ENCODE assay signal across 22 cellular contexts in genomic region chr20:53887973-53888372, GRCh38.
DNase-seq lines count a peak whose midpoint lies in the region; ATAC-seq, FAIRE-seq and TF ChIP-seq lines count a peak whose summit lies in the region.
"Had no signal": no experiment of that assay in that cellular context is flagged by ENCODE, and none has a peak within 500 bp of the region (broad histone marks: within the 10 kb centered on the region; RNA-seq: fewer than 3 reads in every experiment).

No MANE protein-coding gene starts in this region.

- TF ChIP-seq CTCF in OCI-LY1 (IDR thresholded peaks at IDR 0.05; ENCODE audit: low read length) = no peak
- no peak for TF ChIP-seq CTCF in GM12878 (IDR thresholded peaks at IDR 0.05 in 2 of 3, conservative IDR thresholded peaks at IDR 0.05 in 1 of 3; ENCODE audit: control insufficient read depth in 2 of 3, extremely low read depth in 1 of 3, insufficient read depth in 1 of 3, low read depth in 3 of 3, low read length in 3 of 3)
- TF ChIP-seq CTCF in subcutaneous adipose tissue (IDR thresholded peaks at IDR 0.05; ENCODE audit: low read depth) = peak; percentile 57
- TF ChIP-seq CTCF in PC-9 (conservative IDR thresholded peaks at IDR 0.05) = no peak

- SMC1A ChIA-PET in GM12878 (lab: Charles Lee; ENCODE audit: uncharacterized antibody, unreplicated experiment) = no interaction called here

- peaks cover 3% of the 10 kb centered on the region for H3K36me3 Mint-ChIP-seq in activated naive CD4-positive, alpha-beta T cell treated with anti-CD3 and anti-CD28 coated beads, Interleukin-2, amount 50 U/mL, for 24 hours
- H3K36me3 Mint-ChIP-seq in activated naive CD4-positive, alpha-beta T cell treated with anti-CD3 and anti-CD28 coated beads, Interleukin-2, amount 10 ng/mL, durations not matched to agents 7 days and 5 days = no peaks in the 10 kb centered on the region
- H3K36me3 Mint-ChIP-seq: IgD-negative memory B cell had no signal

- no peak for TF ChIP-seq EP300 in GM12878 (IDR thresholded peaks at IDR 0.05; ENCODE audit: borderline replicate concordance in 1 of 2, control insufficient read depth in 1 of 2, low read depth in 2 of 2, low read length in 2 of 2)

- H3F3A ChIP-seq in OCI-LY1 (ENCODE audit: insufficient read depth, low read length) (no peaks in the 10 kb centered on the region), PC-9 (ENCODE audit: insufficient read depth, low read depth) (peaks cover 41% of the 10 kb centered on the region)

- in situ Hi-C loops in GM12878 (cut with MboI) = no loop called here

- peak overlapping the region; percentile 44 for H3K27ac Mint-ChIP-seq in activated naive CD4-positive, alpha-beta T cell treated with anti-CD3 and anti-CD28 coated beads, Interleukin-2, amount 50 U/mL, for 24 hours
- no peak overlapping the region for H3K27ac Mint-ChIP-seq in activated naive CD4-positive, alpha-beta T cell treated with anti-CD3 and anti-CD28 coated beads, Interleukin-2, amount 10 ng/mL, durations not matched to agents 7 days and 5 days
- H3K27ac Mint-ChIP-seq: IgD-negative memory B cell had no signal

- intact Hi-C loops in GM12878 (cut with micrococcal nuclease; ENCODE audit: unreplicated experiment) = no loop called here
- intact Hi-C loops in PC-9 (cut with micrococcal nuclease; ENCODE audit: unreplicated experiment) = no loop called here

- no peaks in the 10 kb centered on the region for H3K36me3 ChIP-seq in OCI-LY1 (ENCODE audit: insufficient read depth, low read length)
- no peaks in the 10 kb centered on the region for H3K36me3 ChIP-seq in GM12878 (ENCODE audit: control insufficient read depth in 2 of 2, insufficient read depth in 2 of 2, low read length in 1 of 2)
- no peaks in the 10 kb centered on the region for H3K36me3 ChIP-seq in PC-9 (ENCODE audit: low read depth)
- H3K36me3 ChIP-seq: BLaER1 had no signal

- H3K79me2 ChIP-seq in OCI-LY1 (ENCODE audit: insufficient read depth, low read length) = no peaks in the 10 kb centered on the region
- no peaks in the 10 kb centered on the region for H3K79me2 ChIP-seq in GM12878 (ENCODE audit: control insufficient read depth, insufficient read depth, low read length)
- no peaks in the 10 kb centered on the region for H3K79me2 ChIP-seq in PC-9 (ENCODE audit: low read depth)

- H3K27ac ChIP-seq in OCI-LY1 (ENCODE audit: low read depth, low read length, poor library complexity, severe bottlenecking) (peak overlapping the region; percentile 70), GM12878 (ENCODE audit: control insufficient read depth, insufficient read depth) (no peak overlapping the region), PC-9 (no peak overlapping the region)
- H3K27ac ChIP-seq: BLaER1, GM23248 had no signal

- FAIRE-seq in GM12878 (lab: Jason Lieb, UNC) = no peak
- FAIRE-seq: A204.1, D721Med, RCC 7860 had no signal

- peaks cover 41% of the 10 kb centered on the region for H3K4me1 ChIP-seq in OCI-LY1 (ENCODE audit: insufficient read depth, low read length, severe bottlenecking)
- H3K4me1 ChIP-seq in GM12878 (ENCODE audit: control insufficient read depth, insufficient read depth, low read length) = peaks cover 9% of the 10 kb centered on the region
- H3K4me1 ChIP-seq in PC-9 (replicated peaks; ENCODE audit: insufficient read depth) = peaks cover 44% of the 10 kb centered on the region

- TF ChIP-seq POLR2A in GM12878 (IDR thresholded peaks at IDR 0.05; ENCODE audit: low read depth, low read length) = no peak

- H3K4me1 Mint-ChIP-seq in activated naive CD4-positive, alpha-beta T cell treated with anti-CD3 and anti-CD28 coated beads, Interleukin-2, amount 50 U/mL, for 24 hours = peaks cover 65% of the 10 kb centered on the region
- H3K4me1 Mint-ChIP-seq in activated naive CD4-positive, alpha-beta T cell treated with anti-CD3 and anti-CD28 coated beads, Interleukin-2, amount 10 ng/mL, durations not matched to agents 7 days and 5 days = peaks cover 48% of the 10 kb centered on the region

- no peaks in the 10 kb centered on the region for H3K27me3 ChIP-seq in OCI-LY1 (ENCODE audit: insufficient read depth, low read length)
- no peaks in the 10 kb centered on the region for H3K27me3 ChIP-seq in GM12878 (replicated peaks in 1 of 2; ENCODE audit: control insufficient read depth in 2 of 2, insufficient read depth in 2 of 2, low read length in 1 of 2)
- no peaks in the 10 kb centered on the region for H3K27me3 ChIP-seq in PC-9 (ENCODE audit: insufficient read depth, low read depth)
- H3K27me3 ChIP-seq: BLaER1 had no signal

- H3K9me2 ChIP-seq in OCI-LY1 (ENCODE audit: low read depth, low read length) (no peaks in the 10 kb centered on the region), PC-9 (ENCODE audit: insufficient read depth) (no peaks in the 10 kb centered on the region)
- H3K9me2 ChIP-seq: SK-N-SH had no signal

- H3K4me3 Mint-ChIP-seq in activated naive CD4-positive, alpha-beta T cell treated with anti-CD3 and anti-CD28 coated beads, Interleukin-2, amount 50 U/mL, for 24 hours = no peak overlapping the region
- H3K4me3 Mint-ChIP-seq in activated naive CD4-positive, alpha-beta T cell treated with anti-CD3 and anti-CD28 coated beads, Interleukin-2, amount 10 ng/mL, durations not matched to agents 7 days and 5 days = no peak overlapping the region
- H3K4me3 Mint-ChIP-seq: CD4-positive, alpha-beta T cell had no signal

- CTCF ChIA-PET in activated naive CD4-positive, alpha-beta T cell treated with anti-CD3 and anti-CD28 coated beads, Interleukin-2, amount 10 ng/mL, durations not matched to agents 7 days and 5 days (lab: Charles Lee) = no interaction called here
- CTCF ChIA-PET in GM12878 (lab: Yijun Ruan, JAX) (interaction anchor here (1.3 kb wide), 1 partner anchor 9 kb away, joined by 3 read pairs; no protein-coding TSS in a partner anchor), PC-9 (lab: Charles Lee) (no interaction called here)

- H3K4me3 ChIP-seq in OCI-LY1 (ENCODE audit: low read depth, low read length, poor library complexity, severe bottlenecking) (no peak overlapping the region), GM12878 (no peak overlapping the region), PC-9 (no peak overlapping the region)
- H3K4me3 ChIP-seq: BLaER1, GM23248 had no signal

- H4K20me1 ChIP-seq in OCI-LY1 (ENCODE audit: insufficient read depth, low read length) (no peaks in the 10 kb centered on the region), GM12878 (ENCODE audit: control insufficient read depth, insufficient read depth) (no peaks in the 10 kb centered on the region), PC-9 (ENCODE audit: insufficient read depth) (no peaks in the 10 kb centered on the region)
- H4K20me1 ChIP-seq: BLaER1 had no signal

- no peak for DNase-seq in activated naive CD4-positive, alpha-beta T cell treated with anti-CD3 and anti-CD28 coated beads, Interleukin-2, amount 10 ng/mL, durations not matched to agents 7 days and 5 days
- DNase-seq in GM12878 (ENCODE audit: low read depth, low spot score) (no peak), PC-9 (no peak), RPMI8226 (no peak)
- DNase-seq: CD4-positive, alpha-beta T cell; GM23248; HCEC 1CT; NCI-H1048; NCI-H1417; NCI-H1694 treated with DMSO at 0.1 percent for 48 hours; NCI-H2081; NCI-H2227 treated with DMSO at 0.1 percent for 48 hours; NCI-H526 treated with DMSO at 0.1 percent for 48 hours; SK-N-SH had no signal

- RAD21 ChIA-PET in GM12878 (lab: Charles Lee; ENCODE audit: unreplicated experiment) = no interaction called here

- H3K4me2 ChIP-seq in OCI-LY1 (ENCODE audit: low read length) (no peak overlapping the region), GM12878 (ENCODE audit: control insufficient read depth, insufficient read depth) (no peak overlapping the region), PC-9 (no peak overlapping the region)
- H3K4me2 ChIP-seq: BLaER1, SK-N-SH had no signal

- H2AFZ ChIP-seq in OCI-LY1 (ENCODE audit: low read length) = no peak overlapping the region
- H2AFZ ChIP-seq in GM12878 (ENCODE audit: control insufficient read depth, low read depth, low read length) = no peak overlapping the region
- no peak overlapping the region for H2AFZ ChIP-seq in PC-9
- H2AFZ ChIP-seq: GM23248 had no signal

- no peaks in the 10 kb centered on the region for H3K27me3 Mint-ChIP-seq in activated naive CD4-positive, alpha-beta T cell treated with anti-CD3 and anti-CD28 coated beads, Interleukin-2, amount 50 U/mL, for 24 hours
- no peaks in the 10 kb centered on the region for H3K27me3 Mint-ChIP-seq in activated naive CD4-positive, alpha-beta T cell treated with anti-CD3 and anti-CD28 coated beads, Interleukin-2, amount 10 ng/mL, durations not matched to agents 7 days and 5 days
- H3K27me3 Mint-ChIP-seq: CD4-positive, alpha-beta T cell; IgD-negative memory B cell had no signal

- no peaks in the 10 kb centered on the region for H3K9me3 ChIP-seq in OCI-LY1 (ENCODE audit: low read length)
- H3K9me3 ChIP-seq in GM12878 (replicated peaks; ENCODE audit: control insufficient read depth, insufficient read depth, low read length) = no peaks in the 10 kb centered on the region
- H3K9me3 ChIP-seq in PC-9 (ENCODE audit: insufficient read depth, low read depth) = no peaks in the 10 kb centered on the region; the same call in 1 of the 2 replicates
- H3K9me3 ChIP-seq: BLaER1, SK-N-SH had no signal

- H3K9ac ChIP-seq in OCI-LY1 (ENCODE audit: low read length) (no peak overlapping the region), GM12878 (ENCODE audit: control insufficient read depth, insufficient read depth, low read length) (no peak overlapping the region)
- H3K9ac ChIP-seq: BLaER1, GM23248, SK-N-SH had no signal

- POLR2A ChIA-PET in GM12878 (lab: Charles Lee) = interaction anchor here (0.6 kb wide), 2 partner anchors 8 to 227 kb away, joined by 3 read pairs; no protein-coding TSS in a partner anchor
- POLR2A ChIA-PET in PC-9 (lab: Charles Lee; ENCODE audit: unreplicated experiment) = no interaction called here

- no peak for ATAC-seq in GM12878

- WGBS in GM12878 (ENCODE audit: insufficient coverage, insufficient replicate concordance, low lambda C conversion rate, missing lambda C conversion rate) = 97% methylated on average over 10 of the region's 10 CpGs

- no peaks in the 10 kb centered on the region for H3K9me3 Mint-ChIP-seq in activated naive CD4-positive, alpha-beta T cell treated with anti-CD3 and anti-CD28 coated beads, Interleukin-2, amount 50 U/mL, for 24 hours
- no peaks in the 10 kb centered on the region for H3K9me3 Mint-ChIP-seq in activated naive CD4-positive, alpha-beta T cell treated with anti-CD3 and anti-CD28 coated beads, Interleukin-2, amount 10 ng/mL, durations not matched to agents 7 days and 5 days
- H3K9me3 Mint-ChIP-seq: CD4-positive, alpha-beta T cell; IgD-negative memory B cell had no signal

- no peak for TF ChIP-seq RAD21 in GM12878 (IDR thresholded peaks at IDR 0.05; ENCODE audit: insufficient read depth, low read depth, low read length)

- BruUV-seq in GM12878 (replicated peaks; lab: Mats Ljungman, UMichigan) (no TSS peak), PC-9 (replicated peaks; lab: Mats Ljungman, UMichigan) (no TSS peak)

TF ChIP-seq in GM12878, 131 proteins besides CTCF, POLR2A, EP300 and RAD21:
- TF ChIP-seq NFXL1 (IDR thresholded peaks at IDR 0.05; ENCODE audit: borderline replicate concordance) (0 out of 2 replicates have a peak, but pooled peaks have one; percentile 14), BRCA1 (IDR thresholded peaks at IDR 0.05; ENCODE audit: low read depth, low read length) (no peak)
